8 cellular contexts compared by ENCODE assay signal in the genomic region with DNA sequence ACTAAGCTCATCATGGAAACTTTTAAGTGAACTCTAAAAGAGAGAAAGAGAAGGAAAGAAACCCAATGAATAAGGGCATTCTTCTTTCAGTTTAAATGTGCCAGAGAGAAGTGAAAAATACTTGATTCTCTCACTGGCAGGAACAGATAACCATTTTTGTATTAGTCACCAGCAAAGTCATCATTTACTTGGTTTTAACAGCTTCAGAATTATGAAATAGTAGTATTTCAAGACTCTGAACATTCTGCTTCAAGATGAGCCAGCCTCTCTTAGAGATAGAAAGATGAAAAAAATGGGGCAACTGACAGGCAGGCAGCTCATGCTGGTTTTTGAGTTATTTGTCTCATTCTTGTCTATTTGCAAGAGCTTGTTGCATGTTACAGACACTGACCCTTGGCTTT.
DNase-seq lines count a peak whose midpoint lies in the region; ATAC-seq, FAIRE-seq and TF ChIP-seq lines count a peak whose summit lies in the region.

No MANE protein-coding gene starts in this region.

- FAIRE-seq in endothelial cell of umbilical vein (lab: Jason Lieb, UNC) = peak; percentile 52

- no peaks in the 10 kb centered on the region for H4K20me1 ChIP-seq in endothelial cell of umbilical vein (replicated peaks; ENCODE audit: control insufficient read depth, extremely low read depth, insufficient read depth, low read length)

- H3K9ac ChIP-seq in endothelial cell of umbilical vein (replicated peaks; ENCODE audit: extremely low read depth, insufficient read depth, low read length) = no peak overlapping the region

- POLR2A ChIA-PET in endothelial cell of umbilical vein (lab: Charles Lee) = interaction anchor here (0.7 kb wide), 1 partner anchor 37 kb away, joined by 3 read pairs; no protein-coding TSS in a partner anchor

- no peaks in the 10 kb centered on the region for H3K79me2 ChIP-seq in endothelial cell of umbilical vein (ENCODE audit: control insufficient read depth, insufficient read depth, low read length)

- H3K27ac ChIP-seq in endothelial cell of umbilical vein (ENCODE audit: insufficient read depth, low read depth, low read length) = no peak overlapping the region
- H3K27ac ChIP-seq in esophagus squamous epithelium = peak overlapping the region in 1 of 4 donors; percentile 31

- no peaks in the 10 kb centered on the region for H3K9me1 ChIP-seq in endothelial cell of umbilical vein (replicated peaks; ENCODE audit: control insufficient read depth, extremely low read depth, insufficient read depth, low read length)

- BruUV-seq in endothelial cell of umbilical vein (replicated peaks; lab: Mats Ljungman, UMichigan) = no TSS peak

- H3K4me2 ChIP-seq in endothelial cell of umbilical vein (ENCODE audit: insufficient read depth, low read length) = no peak overlapping the region

- no peak overlapping the region for H3K4me3 ChIP-seq in endothelial cell of umbilical vein (replicated peaks in 1 of 3; ENCODE audit: insufficient read depth in 1 of 3, low read depth in 1 of 3, low read length in 3 of 3)
- no peak overlapping the region for H3K4me3 ChIP-seq in esophagus squamous epithelium

- intact Hi-C loops in endothelial cell of umbilical vein (cut with micrococcal nuclease) (no loop called here), esophagus squamous epithelium (cut with DNase I) (no loop called here)

- dilution Hi-C loops in endothelial cell of umbilical vein (cut with MboI; ENCODE audit: extremely low pct_ligation_motif_present, low sequenced_read_pairs) = no loop called here

- ATAC-seq in GM21390 (IDR thresholded peaks at IDR 0.05; ENCODE audit: unreplicated experiment) = peak; percentile 81

- H3K27me3 ChIP-seq in endothelial cell of umbilical vein (ENCODE audit: control insufficient read depth in 2 of 2, insufficient read depth in 2 of 2, low read length in 2 of 2) (no peaks in the 10 kb centered on the region), esophagus squamous epithelium (no peaks in the 10 kb centered on the region)

- H3K4me1 ChIP-seq in endothelial cell of umbilical vein (ENCODE audit: control insufficient read depth, extremely low read depth, insufficient read depth, low read length) (peaks cover 9% of the 10 kb centered on the region), esophagus squamous epithelium (peaks cover 0 to 13% (median 0%) of the 10 kb centered on the region in 3 donors)

- H2AFZ ChIP-seq in endothelial cell of umbilical vein (ENCODE audit: low read depth, low read length) = no peak overlapping the region

- H3K36me3 ChIP-seq in endothelial cell of umbilical vein (ENCODE audit: control insufficient read depth in 2 of 2, extremely low read depth in 1 of 2, insufficient read depth in 2 of 2, low read length in 2 of 2) = no peaks in the 10 kb centered on the region
- H3K36me3 ChIP-seq in esophagus squamous epithelium = no peaks in the 10 kb centered on the region

- CTCF ChIA-PET in endothelial cell of umbilical vein (lab: Charles Lee) = interaction anchor here (1.0 to 2.0 kb wide), 4 partner anchors 15 to 96 kb away, joined by 3 to 9 read pairs (median 4); no protein-coding TSS in a partner anchor

- DNase-seq in EL = peak; percentile 73
- DNase-seq in HT1080 (ENCODE audit: low read depth) = peak; percentile 69
- peak; percentile 42 for DNase-seq in endothelial cell of umbilical vein (ENCODE audit: low read depth, low spot score)
- no peak for DNase-seq in NCI-H446 treated with DMSO at 0.1 percent for 48 hours (lab: John Stamatoyannopoulos, UW)
- no peak for DNase-seq in stimulated activated naive CD4-positive, alpha-beta T cell (lab: John Stamatoyannopoulos, UW)
- DNase-seq in NCI-H1930 (lab: John Stamatoyannopoulos, UW) = no peak
- no peak for DNase-seq in esophagus squamous epithelium (lab: John Stamatoyannopoulos, UW)

- no peaks in the 10 kb centered on the region for H3K9me3 ChIP-seq in endothelial cell of umbilical vein (replicated peaks; ENCODE audit: control insufficient read depth, insufficient read depth, low read length)
- H3K9me3 ChIP-seq in esophagus squamous epithelium = peaks cover 0 to 4% (median 0%) of the 10 kb centered on the region in 3 donors

- TF ChIP-seq POLR2A in endothelial cell of umbilical vein (IDR thresholded peaks at IDR 0.05; ENCODE audit: low read depth, low read length) (no peak), esophagus squamous epithelium (IDR thresholded peaks at IDR 0.05) (no peak)

- no peak for TF ChIP-seq CTCF in endothelial cell of umbilical vein (IDR thresholded peaks at IDR 0.05; ENCODE audit: extremely low read depth in 1 of 2, insufficient read depth in 1 of 2, low read depth in 1 of 2, low read length in 2 of 2)
- TF ChIP-seq CTCF in esophagus squamous epithelium (IDR thresholded peaks at IDR 0.05) = no peak

TF ChIP-seq in endothelial cell of umbilical vein, 7 proteins besides CTCF, POLR2A, EP300 and RAD21:
- TF ChIP-seq, protein P1, sequence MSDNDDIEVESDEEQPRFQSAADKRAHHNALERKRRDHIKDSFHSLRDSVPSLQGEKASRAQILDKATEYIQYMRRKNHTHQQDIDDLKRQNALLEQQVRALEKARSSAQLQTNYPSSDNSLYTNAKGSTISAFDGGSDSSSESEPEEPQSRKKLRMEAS (IDR thresholded peaks at IDR 0.05; ENCODE audit: insufficient read depth, insufficient read length) = no peak
- no peak for TF ChIP-seq MYC (IDR thresholded peaks at IDR 0.05; ENCODE audit: low read depth, low read length)
- TF ChIP-seq POLR2AphosphoS5 (IDR thresholded peaks at IDR 0.05; ENCODE audit: insufficient read depth, low read depth, low read length) = no peak
- TF ChIP-seq GATA2 (IDR thresholded peaks at IDR 0.05; ENCODE audit: insufficient read depth, insufficient read length, low read depth, low read length) = no peak
- no peak for TF ChIP-seq FOS (IDR thresholded peaks at IDR 0.05; ENCODE audit: borderline replicate concordance, insufficient read depth, low read length)
- TF ChIP-seq JUN (IDR thresholded peaks at IDR 0.05; ENCODE audit: borderline replicate concordance, insufficient read depth, insufficient read length, low read depth) = no peak
- TF ChIP-seq EZH2 (IDR thresholded peaks at IDR 0.05; ENCODE audit: borderline replicate concordance, low read depth, low read length, severe bottlenecking) = no peak

Comparison
In these comparisons a context has a peak if more than half of its experiments do, and no peak if none do; other contexts are left out.
1. DNase-seq: peak in EL (single experiment), HT1080 (single experiment) and endothelial cell of umbilical vein (single experiment); none in NCI-H446 treated with DMSO at 0.1 percent for 48 hours (single experiment), stimulated activated naive CD4-positive, alpha-beta T cell (0 of 6), NCI-H1930 (0 of 2) and esophagus squamous epithelium (single experiment).